In genomic region chr2:24730481-24730880, GRCh38 we compare ENCODE assay signal across 18 cellular contexts.
DNase-seq lines count a peak whose midpoint lies in the region; ATAC-seq and TF ChIP-seq lines count a peak whose summit lies in the region.
"Had no signal": no experiment of that assay in that cellular context is flagged by ENCODE, and none has a peak within 500 bp of the region (broad histone marks: within the 10 kb centered on the region; RNA-seq: fewer than 3 reads in every experiment).

No MANE protein-coding gene starts in this region.

- ATAC-seq in natural killer cell (peak; percentile 37 to 66 (median 50)), HG03432 (IDR thresholded peaks at IDR 0.05; ENCODE audit: unreplicated experiment) (no peak)

- peak; percentile 11 for DNase-seq in H4 (ENCODE audit: low spot score)
- peak; percentile 17 for DNase-seq in MG63
- peak; percentile 32 for DNase-seq in dermis blood vessel endothelial cell
- DNase-seq in natural killer cell: no peak
- no peak for DNase-seq in effector memory CD4-positive, alpha-beta T cell
- DNase-seq in DMS114 treated with DMSO at 0.1 percent for 48 hours (lab: John Stamatoyannopoulos, UW; ENCODE audit: unreplicated experiment): no peak
- DNase-seq: CD8-positive, alpha-beta memory T cell; DMS79 treated with DMSO at 0.1 percent for 48 hours; GOT3; Kasumi-1; NCI-H1417; NCI-H2029 treated with DMSO at 0.1 percent for 48 hours; NCI-H2171 treated with DMSO at 0.1 percent for 48 hours; NCI-H748 treated with DMSO at 0.1 percent for 48 hours; OCI-M1; SHP77 treated with DMSO at 0.1 percent for 48 hours had no signal

- peaks cover 14 to 28% of the 10 kb centered on the region in 2 donors for H3K4me1 Mint-ChIP-seq in natural killer cell
- H3K4me1 Mint-ChIP-seq: B cell had no signal

- H3K27ac ChIP-seq in effector memory CD4-positive, alpha-beta T cell (ENCODE audit: insufficient read depth, low read length, poor library complexity, severe bottlenecking): no peak overlapping the region

- H3K36me3 Mint-ChIP-seq in natural killer cell: no peaks in the 10 kb centered on the region

- intact Hi-C loops in natural killer cell (cut with micrococcal nuclease): loop anchor here (10.0 kb wide), 1 partner anchor 236 kb away; the partner anchor contains the start of gene NCOA1

- H3K4me3 Mint-ChIP-seq in natural killer cell: peak overlapping the region; percentile 14
- H3K4me3 Mint-ChIP-seq: B cell; CD8-positive, alpha-beta memory T cell had no signal

- no peaks in the 10 kb centered on the region for H3K36me3 ChIP-seq in MG63
- H3K36me3 ChIP-seq in effector memory CD4-positive, alpha-beta T cell (ENCODE audit: control insufficient read depth, insufficient read depth, low read length): peaks cover 19% of the 10 kb centered on the region

- no peaks in the 10 kb centered on the region for H3K9me3 Mint-ChIP-seq in natural killer cell
- H3K9me3 Mint-ChIP-seq: CD8-positive, alpha-beta memory T cell had no signal

- H3K27me3 Mint-ChIP-seq in natural killer cell (ENCODE audit: low read depth in 2 of 2): no peaks in the 10 kb centered on the region
- H3K27me3 Mint-ChIP-seq: B cell; CD8-positive, alpha-beta memory T cell had no signal

- peak overlapping the region; percentile 85 to 86 for H3K27ac Mint-ChIP-seq in natural killer cell
- H3K27ac Mint-ChIP-seq: B cell had no signal

- H3K4me3 ChIP-seq in MG63: no peak overlapping the region
- H3K4me3 ChIP-seq in effector memory CD4-positive, alpha-beta T cell (ENCODE audit: insufficient read depth, low read depth, low read length, poor library complexity, severe bottlenecking): no peak overlapping the region

- H3K27me3 ChIP-seq in MG63: no peaks in the 10 kb centered on the region
- H3K27me3 ChIP-seq in effector memory CD4-positive, alpha-beta T cell (replicated peaks; ENCODE audit: control insufficient read depth, insufficient read depth, low read length, poor library complexity, severe bottlenecking): no peaks in the 10 kb centered on the region

- no peak for TF ChIP-seq CTCF in natural killer cell (IDR thresholded peaks at IDR 0.05)

- H3K4me1 ChIP-seq in effector memory CD4-positive, alpha-beta T cell (ENCODE audit: control insufficient read depth, insufficient read depth, low read length, poor library complexity, severe bottlenecking): no peaks in the 10 kb centered on the region

- no peaks in the 10 kb centered on the region for H3K9me3 ChIP-seq in MG63
- no peaks in the 10 kb centered on the region for H3K9me3 ChIP-seq in effector memory CD4-positive, alpha-beta T cell (ENCODE audit: control insufficient read depth, low read length)

Comparison
In these comparisons a context has a peak if more than half of its experiments do, and no peak if none do; other contexts are left out.
1. DNase-seq: peak in H4 (single experiment), MG63 (single experiment) and dermis blood vessel endothelial cell (single experiment); none in natural killer cell (single experiment), effector memory CD4-positive, alpha-beta T cell (0 of 3) and DMS114 treated with DMSO at 0.1 percent for 48 hours (single experiment).